Comparison of ENCODE assay signal across 8 cellular contexts in genomic region chr10:36779238-36779846, GRCh38.
DNase-seq lines count a peak whose midpoint lies in the region; ATAC-seq lines count a peak whose summit lies in the region.

No MANE protein-coding gene starts in this region.

- DNase-seq in EL = peak; percentile 35
- peak; percentile 14 for DNase-seq in NCI-H2171 (lab: John Stamatoyannopoulos, UW)
- peak; percentile 17 for DNase-seq in cerebellum (ENCODE audit: low spot score)
- DNase-seq in left kidney (ENCODE audit: low read depth, low spot score) = peak; percentile 85
- no peak for DNase-seq in activated naive CD4-positive, alpha-beta T cell (lab: John Stamatoyannopoulos, UW)

- no peak for ATAC-seq in activated CD4-positive, CD25-positive, alpha-beta regulatory T cell treated with anti-CD3 and anti-CD28 coated beads, Interleukin-2, amount 50 U/mL, for 24 hours
- ATAC-seq in HG02678 (IDR thresholded peaks at IDR 0.05; ENCODE audit: unreplicated experiment) = no peak
- no peak for ATAC-seq in GM18909 (IDR thresholded peaks at IDR 0.05; ENCODE audit: poor library complexity, unreplicated experiment)

Comparison
In these comparisons a context has a peak if more than half of its experiments do, and no peak if none do; other contexts are left out.
1. DNase-seq: peak in EL (single experiment), NCI-H2171 (single experiment), cerebellum (single experiment) and left kidney (single experiment); none in activated naive CD4-positive, alpha-beta T cell (0 of 4).